ENCODE assay signal across 9 cellular contexts in the genomic region with DNA sequence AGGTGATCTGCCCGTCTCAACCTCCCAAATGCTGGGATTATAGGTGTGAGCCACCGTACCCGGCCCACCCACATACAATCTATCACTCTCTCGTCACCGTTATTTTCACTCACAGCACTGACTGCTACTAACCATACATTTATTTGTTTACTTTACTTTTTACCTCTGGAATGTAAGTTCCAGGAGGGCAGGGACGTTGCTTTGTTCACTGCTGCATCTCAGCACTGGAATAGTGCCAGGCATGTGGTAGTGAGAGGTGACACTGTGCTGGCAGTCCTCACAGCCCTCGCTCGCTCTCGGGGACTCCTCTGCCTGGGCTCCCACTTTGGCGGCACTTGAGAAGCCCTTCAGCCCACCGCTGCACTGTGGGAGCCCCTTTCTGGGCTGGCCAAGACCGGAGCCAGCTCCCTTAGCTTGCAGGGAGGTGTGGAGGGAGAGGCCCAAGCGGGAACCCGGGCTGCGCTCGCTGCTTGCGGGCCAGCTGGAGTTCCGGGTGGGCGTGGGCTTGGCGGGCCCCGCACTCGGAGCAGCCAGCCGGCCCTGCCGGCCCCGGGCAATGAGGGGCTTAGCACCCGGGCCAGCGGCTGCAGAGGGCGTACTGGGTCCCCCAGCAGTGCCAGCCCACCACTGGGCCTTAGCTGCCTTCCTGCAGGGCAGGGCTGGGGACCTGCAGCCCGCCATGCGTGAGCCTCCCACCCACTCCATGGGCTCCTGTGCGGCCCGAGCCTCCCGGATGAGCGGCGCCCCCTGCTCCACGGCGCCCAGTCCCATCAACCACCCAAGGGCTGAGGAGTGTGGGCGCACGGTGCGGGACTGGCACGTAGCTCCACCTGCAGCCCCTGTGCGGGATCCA. TPM values are rescaled to one million over a fixed set of nuclear protein-coding genes. Genes with fewer than 3 reads are reported as not detected.
DNase-seq lines count a peak whose midpoint lies in the region; ATAC-seq, FAIRE-seq and TF ChIP-seq lines count a peak whose summit lies in the region.
"Not testable (repeated sequence)": the region's sequence is repeated elsewhere in the genome, so short reads cannot be mapped to it uniquely, and the experiment has no call there.
"Had no signal": no experiment of that assay in that cellular context is flagged by ENCODE, and none has a peak within 500 bp of the region (broad histone marks: within the 10 kb centered on the region; RNA-seq: fewer than 3 reads in every experiment).

No MANE protein-coding gene starts in this region.

- 0 out of 2 replicates have a peak overlapping the region, but pooled peaks have one; percentile 17 for H2BK12ac ChIP-seq in H1 (ENCODE audit: low read depth, low read length)

- not testable (repeated sequence) for H3K18ac ChIP-seq in H1 (ENCODE audit: extremely low read depth, low read length)

- H3K9me3 ChIP-seq in HEK293 (ENCODE audit: control insufficient read depth, insufficient read depth, low read depth, low read length); K562 (replicated peaks; ENCODE audit: control insufficient read depth, insufficient read depth, low read depth, low read length); H1 (ENCODE audit: insufficient read depth in 2 of 2, low read depth in 1 of 2, low read length in 1 of 2); kidney (ENCODE audit: control insufficient read depth in 1 of 2, low read length in 2 of 2); osteoblast (ENCODE audit: low read depth, low read length): not testable (repeated sequence)

- in situ Hi-C loops in K562 (cut with MboI): not testable (repeated sequence)

- not testable (repeated sequence) for H3K23me2 ChIP-seq in H1 (ENCODE audit: low read depth, low read length)

- not testable (repeated sequence) for H4K20me1 ChIP-seq in K562 (replicated peaks; ENCODE audit: control insufficient read depth, insufficient read depth, low read length); H1 (replicated peaks in 1 of 2; ENCODE audit: control insufficient read depth in 1 of 2, insufficient read depth in 2 of 2, low read length in 2 of 2); osteoblast (ENCODE audit: insufficient read depth, low read length)

- not testable (repeated sequence) for H3K4me3 ChIP-seq in HEK293 (ENCODE audit: low read depth, low read length); K562; H1 (ENCODE audit: extremely low read depth in 1 of 4, insufficient read depth in 2 of 4, low read depth in 3 of 4, low read length in 4 of 4); kidney (ENCODE audit: low read length in 2 of 2); osteoblast (ENCODE audit: insufficient read depth, low read length)

- H4K8ac ChIP-seq in H1 (ENCODE audit: extremely low read depth, insufficient read depth, low read length): not testable (repeated sequence)

- not testable (repeated sequence) for ATAC-seq in K562

- H3K27ac ChIP-seq in HEK293 (ENCODE audit: extremely low read depth, low read depth, low read length); K562 (ENCODE audit: extremely low read depth, low read depth, low read length); H1 (ENCODE audit: low read depth, low read length); kidney (ENCODE audit: low read depth in 2 of 2, low read length in 2 of 2); osteoblast (ENCODE audit: low read depth, low read length): not testable (repeated sequence)

- not testable (repeated sequence) for H3K14ac ChIP-seq in H1 (ENCODE audit: insufficient read length)

- POLR2A ChIA-PET in HEK293 (lab: Yijun Ruan, JAX) (interaction anchor here (1.0 to 1.4 kb wide), 2 partner anchors 11 to 54 kb away, joined by 3 read pairs; no protein-coding TSS in a partner anchor), K562 (lab: Yijun Ruan, JAX) (interaction anchor here (0.7 to 1.1 kb wide), 3 partner anchors 11 to 18 kb away, joined by 3 read pairs; no protein-coding TSS in a partner anchor), H1 (lab: Charles Lee; ENCODE audit: partially characterized antibody) (interaction anchor here (0.6 to 4.4 kb wide), 6 partner anchors 10 to 184 kb away, joined by 3 to 18 read pairs (median 4); no protein-coding TSS in a partner anchor)

- not testable (repeated sequence) for H3K79me2 ChIP-seq in K562 (ENCODE audit: control insufficient read depth, insufficient read depth, low read length); H1 (ENCODE audit: control insufficient read depth in 1 of 2, insufficient read depth in 2 of 2, low read length in 2 of 2); osteoblast (ENCODE audit: insufficient read depth, low read length)

- DNase-seq in K562 (ENCODE audit: extremely low read depth in 1 of 4, low spot score in 3 of 4); H1 (ENCODE audit: low read depth in 1 of 2, low spot score in 2 of 2): not testable (repeated sequence)
- DNase-seq in kidney (peak; percentile 52), osteoblast (ENCODE audit: insufficient read length, low spot score, missing footprints) (peak; percentile 48)

- FAIRE-seq in K562 (lab: Jason Lieb, UNC); H1 (lab: Jason Lieb, UNC); kidney (lab: Jason Lieb, UNC): not testable (repeated sequence)

- H2AK5ac ChIP-seq in H1 (ENCODE audit: low read depth, low read length): peak overlapping the region; percentile 13; the same call in 1 of the 2 replicates

- H3K79me1 ChIP-seq in H1 (ENCODE audit: low read depth, low read length): not testable (repeated sequence)

- not testable (repeated sequence) for TF ChIP-seq CTCF in HEK293 (tag by site-specific recombination; IDR thresholded peaks at IDR 0.05); K562 (IDR thresholded peaks at IDR 0.05 in 2 of 3, conservative IDR thresholded peaks at IDR 0.05 in 1 of 3; ENCODE audit: insufficient read depth in 2 of 3, low read depth in 1 of 3, low read length in 3 of 3); H1 (IDR thresholded peaks at IDR 0.05; ENCODE audit: control extremely low read depth in 1 of 3, insufficient read depth in 1 of 3, low read depth in 1 of 3, low read length in 3 of 3); kidney (IDR thresholded peaks at IDR 0.05; ENCODE audit: borderline replicate concordance, extremely low read depth, insufficient read depth); nephron (IDR thresholded peaks at IDR 0.05; ENCODE audit: unreplicated experiment in 3 of 3); osteoblast (IDR thresholded peaks at IDR 0.05; ENCODE audit: extremely low read depth, low read depth, low read length)

- H4K91ac ChIP-seq in H1 (replicated peaks; ENCODE audit: insufficient read length, low read length): not testable (repeated sequence)

- not testable (repeated sequence) for TF ChIP-seq RAD21 in K562 (CRISPR knock-in tag; conservative IDR thresholded peaks at IDR 0.05 in 1 of 2, IDR thresholded peaks at IDR 0.05 in 1 of 2); H1 (IDR thresholded peaks at IDR 0.05 in 1 of 2, conservative IDR thresholded peaks at IDR 0.05 in 1 of 2; ENCODE audit: low read depth in 2 of 2, low read length in 2 of 2)

- WGBS in K562 (ENCODE audit: insufficient coverage, low coverage, missing lambda C conversion rate): 79% methylated on average over 26 of the region's 42 CpGs
- WGBS in H1 (ENCODE audit: extremely low coverage in 1 of 2, insufficient coverage in 1 of 2, insufficient read length in 1 of 2, insufficient replicate concordance in 2 of 2, low coverage in 1 of 2, low lambda C conversion rate in 2 of 2, missing lambda C conversion rate in 1 of 2), 2 experiments: 95 to 100% methylated on average over 2 to 39 of the region's 42 CpGs

- intact Hi-C loops in K562 (cut with micrococcal nuclease); kidney (cut with DNase I): not testable (repeated sequence)

- CTCF ChIA-PET in HEK293 (lab: Yijun Ruan, JAX): interaction anchor here (1.1 to 2.6 kb wide), 3 partner anchors 7 to 154 kb away, joined by 3 to 19 read pairs (median 7); no protein-coding TSS in a partner anchor
- CTCF ChIA-PET in K562 (lab: Yijun Ruan, JAX; ENCODE audit: low intra/inter-chr PET ratio): not testable (repeated sequence)
- CTCF ChIA-PET in H1 (lab: Charles Lee; ENCODE audit: partially characterized antibody): interaction anchor here (0.7 to 13.8 kb wide), 7 partner anchors 10 to 411 kb away, joined by 3 to 177 read pairs (median 3); a partner anchor contains a TSS

- TF ChIP-seq EP300 in K562 (IDR thresholded peaks at IDR 0.05; ENCODE audit: low read length); H1 (IDR thresholded peaks at IDR 0.05; ENCODE audit: borderline replicate concordance in 1 of 2, low read depth in 2 of 2, low read length in 2 of 2): not testable (repeated sequence)

- not testable (repeated sequence) for H3K4me1 ChIP-seq in HEK293 (ENCODE audit: control insufficient read depth, insufficient read depth, low read length); K562 (replicated peaks in 1 of 2; ENCODE audit: control insufficient read depth in 2 of 2, insufficient read depth in 2 of 2, low read length in 2 of 2); H1 (replicated peaks in 1 of 4; ENCODE audit: control insufficient read depth in 3 of 4, insufficient read depth in 4 of 4, low read length in 3 of 4); kidney (ENCODE audit: control insufficient read depth in 1 of 2, insufficient read depth in 1 of 2, low read depth in 1 of 2, low read length in 2 of 2); osteoblast (ENCODE audit: insufficient read depth, low read length)

- H3K27me3 ChIP-seq in K562 (ENCODE audit: control insufficient read depth in 2 of 2, insufficient read depth in 2 of 2, low read length in 2 of 2); H1 (replicated peaks in 1 of 4; ENCODE audit: control insufficient read depth in 3 of 4, extremely low read depth in 1 of 4, insufficient read depth in 3 of 4, low read length in 3 of 4): not testable (repeated sequence)
- H3K27me3 ChIP-seq in osteoblast (ENCODE audit: insufficient read depth, low read length): peaks cover 13% of the 10 kb centered on the region

- H3K36me3 Mint-ChIP-seq in nephron (ENCODE audit: low read depth): not testable (repeated sequence)

- H3K4me2 ChIP-seq in K562 (ENCODE audit: insufficient read depth, low read length); H1 (ENCODE audit: insufficient read depth in 1 of 2, low read depth in 2 of 2, low read length in 2 of 2); osteoblast (ENCODE audit: insufficient read depth, low read length): not testable (repeated sequence)

- H3K27me3 Mint-ChIP-seq in nephron (ENCODE audit: low read depth): peaks cover 29% of the 10 kb centered on the region

- not testable (repeated sequence) for H2BK20ac ChIP-seq in H1 (ENCODE audit: low read length)

- not testable (repeated sequence) for H2BK120ac ChIP-seq in H1 (replicated peaks; ENCODE audit: low read depth, low read length)

- H2BK5ac ChIP-seq in H1 (ENCODE audit: low read depth, low read length): not testable (repeated sequence)

- not testable (repeated sequence) for H4K5ac ChIP-seq in H1 (ENCODE audit: insufficient read length, low read depth, low read length)

- H2AFZ ChIP-seq in K562 (ENCODE audit: low read depth, low read length); H1 (ENCODE audit: low read length); osteoblast (ENCODE audit: low read length): not testable (repeated sequence)

- peaks cover 15% of the 10 kb centered on the region for H3K4me1 Mint-ChIP-seq in nephron

- not testable (repeated sequence) for H3K9ac ChIP-seq in K562 (ENCODE audit: insufficient read depth in 1 of 2, low read depth in 2 of 2, low read length in 2 of 2); H1 (replicated peaks in 1 of 4; ENCODE audit: extremely low read depth in 1 of 4, low read depth in 3 of 4, low read length in 3 of 4); kidney (ENCODE audit: low read length in 2 of 2)

- BruUV-seq in K562 (replicated peaks; lab: Mats Ljungman, UMichigan): not testable (repeated sequence)

- not testable (repeated sequence) for H3K4ac ChIP-seq in H1 (replicated peaks; ENCODE audit: insufficient read length, low read depth, low read length)

- H3K9me1 ChIP-seq in K562 (ENCODE audit: control insufficient read depth, insufficient read depth, low read length): not testable (repeated sequence)

- H3K56ac ChIP-seq in H1 (replicated peaks; ENCODE audit: insufficient read length, low read depth, low read length): not testable (repeated sequence)

- not testable (repeated sequence) for TF ChIP-seq POLR2A in K562 (conservative IDR thresholded peaks at IDR 0.05); H1 (IDR thresholded peaks at IDR 0.05; ENCODE audit: control extremely low read depth in 1 of 2, low read depth in 2 of 2, low read length in 2 of 2)

- peak overlapping the region in 2 of 3 experiments; percentile 47 to 50 for H3K4me3 Mint-ChIP-seq in nephron

- H3K23ac ChIP-seq in H1 (ENCODE audit: insufficient read length): not testable (repeated sequence)

- not testable (repeated sequence) for H2BK15ac ChIP-seq in H1 (ENCODE audit: low read length)

- not testable (repeated sequence) for H3K36me3 ChIP-seq in HEK293 (ENCODE audit: control insufficient read depth in 2 of 2, insufficient read depth in 1 of 2, low read length in 2 of 2); K562 (ENCODE audit: control insufficient read depth, insufficient read depth, low read length); H1 (ENCODE audit: control insufficient read depth in 2 of 4, insufficient read depth in 4 of 4, low read length in 3 of 4); kidney (ENCODE audit: control insufficient read depth in 1 of 2, insufficient read depth in 2 of 2, low read length in 2 of 2); osteoblast (ENCODE audit: insufficient read depth, low read length)

- H3K9me3 Mint-ChIP-seq in nephron: not testable (repeated sequence)

- not testable (repeated sequence) for H3K27ac Mint-ChIP-seq in nephron

RNA-seq across cellular contexts. Expression of a gene that starts 5.0 kb away (rescaled TPM):
- total RNA-seq in K562 (2011; cell fraction: chromatin; rRNA removed; ENCODE audit: low replicate concordance): 2.2 and 9.3 TPM in 2 replicates
- 10.4 and 11.3 TPM in 2 replicates for total RNA-seq in K562 (2011; cell fraction: nucleolus; rRNA removed)
- total RNA-seq in K562 (2011; cell fraction: nucleoplasm; rRNA removed): 6.5 and 7.2 TPM in 2 replicates
- 7.3 and 10.2 TPM in 2 replicates for total RNA-seq in K562 (2014; rRNA removed)
- 0.44 and 0.54 TPM in 2 replicates for total RNA-seq in K562 (2014; rRNA removed; fragmentation: Illumina TruSeq; extraction: Trizol)
- total RNA-seq in K562 (2015; rRNA removed; fragmentation: Illumina TruSeq; extraction: Trizol): 1.2 and 1.4 TPM in 2 replicates
- 7.0 and 8.6 TPM in 2 replicates for total RNA-seq in K562 (2021)
- 2.5 and 5.2 TPM in 2 replicates for polyA plus RNA-seq in K562 (2011; rRNA removed)
- polyA plus RNA-seq in K562 (2011; cell fraction: cytosol; rRNA removed): 5.0 and 11.3 TPM in 2 replicates
- 7.6 and 9.3 TPM in 2 replicates for polyA plus RNA-seq in K562 (2011; cell fraction: nucleus; rRNA removed)
- polyA plus RNA-seq in K562 (2012): 3.1 and 8.9 TPM in 2 replicates
- 1.2 and 2.4 TPM in 2 replicates for polyA plus RNA-seq in K562 (2014; fragmentation: Illumina TruSeq; extraction: Trizol)
- under 1 TPM in 1 of 2 experiments, not detected in 1; 0.10 TPM for polyA plus RNA-seq in K562 (2014; fragmentation: Nextera tagmentation; extraction: Ambion mirVana)
- polyA plus RNA-seq in K562 (2014; rRNA removed): 4.5 and 5.7 TPM in 2 replicates
- polyA minus RNA-seq in K562 (2011; rRNA and poly(A)+ RNA removed): 1.6 and 2.1 TPM in 2 replicates
- polyA minus RNA-seq in K562 (2011; cell fraction: cytosol; rRNA and poly(A)+ RNA removed): 2.9 and 4.5 TPM in 2 replicates
- 1.6 and 3.9 TPM in 2 replicates for polyA minus RNA-seq in K562 (2011; cell fraction: nucleus; rRNA and poly(A)+ RNA removed)
- total RNA-seq in H1 (2021; fragmentation: NEBNext Ultra II Directional; extraction: Animal tissue kit (Norgen Biotek cat#: 25700)): 23.9 and 24.1 TPM in 2 replicates
- polyA plus RNA-seq in H1 (2011; rRNA removed): 21.9 and 31.8 TPM in 2 replicates
- polyA plus RNA-seq in H1 (2011; cell fraction: cytosol; rRNA removed): 21.7 TPM
- polyA plus RNA-seq in H1 (2011; cell fraction: nucleus; rRNA removed): 37.0 TPM
- polyA plus RNA-seq in H1 (2012, experiment 1 of 2): 10.4 to 25.0 TPM (median 21.9 TPM) in 4 replicates
- 11.7 TPM for polyA plus RNA-seq in H1 (2012, experiment 2 of 2)
- 15.4 TPM for polyA plus RNA-seq in H1 (2013, experiment 1 of 2)
- polyA plus RNA-seq in H1 (2013, experiment 2 of 2): 15.9 TPM
- polyA minus RNA-seq in H1 (2011; rRNA and poly(A)+ RNA removed): 14.7 and 17.9 TPM in 2 replicates
- 22.5 TPM for polyA minus RNA-seq in H1 (2011; cell fraction: cytosol; rRNA and poly(A)+ RNA removed)
- 24.7 TPM for polyA minus RNA-seq in H1 (2011; cell fraction: nucleus; rRNA and poly(A)+ RNA removed)
- 0.94 TPM for total RNA-seq in kidney
- polyA plus RNA-seq in kidney (ENCODE audit: insufficient read depth, low read depth, low replicate concordance): 1.6 TPM
- 3.5 and 4.3 TPM in 2 replicates for total RNA-seq in osteoblast
- polyA plus RNA-seq: CD14-positive monocyte had no signal

RNA-seq across cellular contexts. Expression of a gene that starts 20.8 kb away (rescaled TPM):
- total RNA-seq in K562 (2011; cell fraction: chromatin; rRNA removed; ENCODE audit: low replicate concordance): 22.8 and 48.7 TPM in 2 replicates
- 27.3 and 34.7 TPM in 2 replicates for total RNA-seq in K562 (2011; cell fraction: nucleolus; rRNA removed)
- total RNA-seq in K562 (2011; cell fraction: nucleoplasm; rRNA removed): 19.9 and 22.4 TPM in 2 replicates
- total RNA-seq in K562 (2014; rRNA removed) (8.8 and 14.2 TPM in 2 replicates), K562 (2014; rRNA removed; fragmentation: Illumina TruSeq; extraction: Trizol) (3.3 and 5.6 TPM in 2 replicates), K562 (2015; rRNA removed; fragmentation: Illumina TruSeq; extraction: Trizol) (4.8 and 5.2 TPM in 2 replicates), K562 (2021) (25.1 and 26.4 TPM in 2 replicates), kidney (1.7 TPM), osteoblast (0.59 TPM in 1 of 2 replicates, not detected in the other)
- polyA plus RNA-seq in K562 (2011; rRNA removed) (3.5 and 9.4 TPM in 2 replicates), K562 (2014; fragmentation: Illumina TruSeq; extraction: Trizol) (7.9 and 10.1 TPM in 2 replicates), K562 (2014; fragmentation: Nextera tagmentation; extraction: Ambion mirVana) (1 to 10 TPM; 1.1 to 1.6 TPM), K562 (2014; rRNA removed) (16.9 and 17.0 TPM in 2 replicates), H1 (2011; rRNA removed) (6.9 and 12.4 TPM in 2 replicates), kidney (ENCODE audit: insufficient read depth, low read depth, low replicate concordance) (0.67 TPM)
- polyA plus RNA-seq in K562 (2011; cell fraction: cytosol; rRNA removed): 4.3 and 5.3 TPM in 2 replicates
- 35.4 and 49.7 TPM in 2 replicates for polyA plus RNA-seq in K562 (2011; cell fraction: nucleus; rRNA removed)
- polyA plus RNA-seq in K562 (2012): 16.0 and 29.7 TPM in 2 replicates
- polyA minus RNA-seq in K562 (2011; rRNA and poly(A)+ RNA removed): 1.8 and 2.6 TPM in 2 replicates
- polyA minus RNA-seq in K562 (2011; cell fraction: cytosol; rRNA and poly(A)+ RNA removed): 5.7 and 7.7 TPM in 2 replicates
- polyA minus RNA-seq in K562 (2011; cell fraction: nucleus; rRNA and poly(A)+ RNA removed): 10.6 and 13.4 TPM in 2 replicates
- total RNA-seq in H1 (2021; fragmentation: NEBNext Ultra II Directional; extraction: Animal tissue kit (Norgen Biotek cat#: 25700)): 11.3 and 12.3 TPM in 2 replicates
- polyA plus RNA-seq in H1 (2011; cell fraction: cytosol; rRNA removed): 11.4 TPM
- polyA plus RNA-seq in H1 (2011; cell fraction: nucleus; rRNA removed): 59.9 TPM
- 9.1 to 21.1 TPM (median 16.5 TPM) in 4 replicates for polyA plus RNA-seq in H1 (2012, experiment 1 of 2)
- 7.0 TPM for polyA plus RNA-seq in H1 (2012, experiment 2 of 2)
- polyA plus RNA-seq in H1 (2013, experiment 1 of 2): 8.8 TPM
- polyA plus RNA-seq in H1 (2013, experiment 2 of 2): 6.7 TPM
- polyA minus RNA-seq in H1 (2011; rRNA and poly(A)+ RNA removed): 5.8 and 5.9 TPM in 2 replicates
- 6.3 TPM for polyA minus RNA-seq in H1 (2011; cell fraction: cytosol; rRNA and poly(A)+ RNA removed)
- 16.0 TPM for polyA minus RNA-seq in H1 (2011; cell fraction: nucleus; rRNA and poly(A)+ RNA removed)
- polyA plus RNA-seq: CD4-positive, alpha-beta memory T cell; CD4-positive, CD25-positive, alpha-beta regulatory T cell had no signal

RNA-seq across cellular contexts. Expression of a gene that starts 23.5 kb away (rescaled TPM):
- 22.1 and 107 TPM in 2 replicates for total RNA-seq in K562 (2011; cell fraction: chromatin; rRNA removed; ENCODE audit: low replicate concordance)
- 206 and 251 TPM in 2 replicates for total RNA-seq in K562 (2011; cell fraction: nucleolus; rRNA removed)
- 71.4 and 95.0 TPM in 2 replicates for total RNA-seq in K562 (2011; cell fraction: nucleoplasm; rRNA removed)
- total RNA-seq in K562 (2014; rRNA removed) (51.0 and 69.9 TPM in 2 replicates), K562 (2014; rRNA removed; fragmentation: Illumina TruSeq; extraction: Trizol) (9.6 and 15.6 TPM in 2 replicates), K562 (2015; rRNA removed; fragmentation: Illumina TruSeq; extraction: Trizol) (20.7 and 21.4 TPM in 2 replicates), K562 (2021) (69.9 and 75.3 TPM in 2 replicates), kidney (353 TPM), osteoblast (382 and 390 TPM in 2 replicates)
- polyA plus RNA-seq in K562 (2011; rRNA removed) (11.5 and 62.4 TPM in 2 replicates), K562 (2014; fragmentation: Illumina TruSeq; extraction: Trizol) (35.2 and 63.4 TPM in 2 replicates), K562 (2014; fragmentation: Nextera tagmentation; extraction: Ambion mirVana) (1 to 10 TPM; 5.4 to 5.9 TPM), K562 (2014; rRNA removed) (36.4 and 36.6 TPM in 2 replicates), H1 (2011; rRNA removed) (387 and 526 TPM in 2 replicates), kidney (ENCODE audit: insufficient read depth, low read depth, low replicate concordance) (235 TPM)
- 34.3 and 53.6 TPM in 2 replicates for polyA plus RNA-seq in K562 (2011; cell fraction: cytosol; rRNA removed)
- 101 and 122 TPM in 2 replicates for polyA plus RNA-seq in K562 (2011; cell fraction: nucleus; rRNA removed)
- polyA plus RNA-seq in K562 (2012): 77.5 and 193 TPM in 2 replicates
- polyA minus RNA-seq in K562 (2011; rRNA and poly(A)+ RNA removed): 6.6 and 12.3 TPM in 2 replicates
- polyA minus RNA-seq in K562 (2011; cell fraction: cytosol; rRNA and poly(A)+ RNA removed): 47.6 and 80.7 TPM in 2 replicates
- 31.0 and 38.4 TPM in 2 replicates for polyA minus RNA-seq in K562 (2011; cell fraction: nucleus; rRNA and poly(A)+ RNA removed)
- 108 and 117 TPM in 2 replicates for total RNA-seq in H1 (2021; fragmentation: NEBNext Ultra II Directional; extraction: Animal tissue kit (Norgen Biotek cat#: 25700))
- 143 TPM for polyA plus RNA-seq in H1 (2011; cell fraction: cytosol; rRNA removed)
- polyA plus RNA-seq in H1 (2011; cell fraction: nucleus; rRNA removed): 360 TPM
- 137 to 183 TPM (median 169 TPM) in 4 replicates for polyA plus RNA-seq in H1 (2012, experiment 1 of 2)
- polyA plus RNA-seq in H1 (2012, experiment 2 of 2): 165 TPM
- 258 TPM for polyA plus RNA-seq in H1 (2013, experiment 1 of 2)
- 236 TPM for polyA plus RNA-seq in H1 (2013, experiment 2 of 2)
- 66.1 and 115 TPM in 2 replicates for polyA minus RNA-seq in H1 (2011; rRNA and poly(A)+ RNA removed)
- polyA minus RNA-seq in H1 (2011; cell fraction: cytosol; rRNA and poly(A)+ RNA removed): 135 TPM
- 88.4 TPM for polyA minus RNA-seq in H1 (2011; cell fraction: nucleus; rRNA and poly(A)+ RNA removed)

RNA-seq across cellular contexts. Expression of a gene that starts 44.0 kb away (rescaled TPM):
- 112 and 348 TPM in 2 replicates for total RNA-seq in K562 (2011; cell fraction: chromatin; rRNA removed; ENCODE audit: low replicate concordance)
- 328 and 401 TPM in 2 replicates for total RNA-seq in K562 (2011; cell fraction: nucleolus; rRNA removed)
- 185 and 188 TPM in 2 replicates for total RNA-seq in K562 (2011; cell fraction: nucleoplasm; rRNA removed)
- total RNA-seq in K562 (2014; rRNA removed): 228 and 316 TPM in 2 replicates
- total RNA-seq in K562 (2014; rRNA removed; fragmentation: Illumina TruSeq; extraction: Trizol): 47.0 and 72.5 TPM in 2 replicates
- total RNA-seq in K562 (2015; rRNA removed; fragmentation: Illumina TruSeq; extraction: Trizol): 139 and 140 TPM in 2 replicates
- 266 and 268 TPM in 2 replicates for total RNA-seq in K562 (2021)
- polyA plus RNA-seq in K562 (2011; rRNA removed): 121 and 188 TPM in 2 replicates
- polyA plus RNA-seq in K562 (2011; cell fraction: cytosol; rRNA removed): 232 and 388 TPM in 2 replicates
- polyA plus RNA-seq in K562 (2011; cell fraction: nucleus; rRNA removed): 426 and 555 TPM in 2 replicates
- 210 and 229 TPM in 2 replicates for polyA plus RNA-seq in K562 (2012)
- polyA plus RNA-seq in K562 (2014; fragmentation: Illumina TruSeq; extraction: Trizol): 238 and 276 TPM in 2 replicates
- polyA plus RNA-seq in K562 (2014; fragmentation: Nextera tagmentation; extraction: Ambion mirVana): 1 to 10 TPM; 4.8 to 6.3 TPM
- 267 and 327 TPM in 2 replicates for polyA plus RNA-seq in K562 (2014; rRNA removed)
- polyA minus RNA-seq in K562 (2011; rRNA and poly(A)+ RNA removed): 34.0 and 42.0 TPM in 2 replicates
- 75.4 and 108 TPM in 2 replicates for polyA minus RNA-seq in K562 (2011; cell fraction: cytosol; rRNA and poly(A)+ RNA removed)
- polyA minus RNA-seq in K562 (2011; cell fraction: nucleus; rRNA and poly(A)+ RNA removed): 85.0 and 95.6 TPM in 2 replicates
- 189 and 200 TPM in 2 replicates for total RNA-seq in H1 (2021; fragmentation: NEBNext Ultra II Directional; extraction: Animal tissue kit (Norgen Biotek cat#: 25700))
- 291 and 408 TPM in 2 replicates for polyA plus RNA-seq in H1 (2011; rRNA removed)
- polyA plus RNA-seq in H1 (2011; cell fraction: cytosol; rRNA removed): 282 TPM
- polyA plus RNA-seq in H1 (2011; cell fraction: nucleus; rRNA removed): 575 TPM
- polyA plus RNA-seq in H1 (2012, experiment 1 of 2): 156 to 250 TPM (median 229 TPM) in 4 replicates
- polyA plus RNA-seq in H1 (2012, experiment 2 of 2): 230 TPM
- polyA plus RNA-seq in H1 (2013, experiment 1 of 2): 181 TPM
- 173 TPM for polyA plus RNA-seq in H1 (2013, experiment 2 of 2)
- 74.8 and 88.3 TPM in 2 replicates for polyA minus RNA-seq in H1 (2011; rRNA and poly(A)+ RNA removed)
- 85.4 TPM for polyA minus RNA-seq in H1 (2011; cell fraction: cytosol; rRNA and poly(A)+ RNA removed)
- polyA minus RNA-seq in H1 (2011; cell fraction: nucleus; rRNA and poly(A)+ RNA removed): 119 TPM
- 107 TPM for total RNA-seq in kidney
- 389 TPM for polyA plus RNA-seq in kidney (ENCODE audit: insufficient read depth, low read depth, low replicate concordance)
- 60.1 and 60.7 TPM in 2 replicates for total RNA-seq in osteoblast
